16 cellular contexts compared by ENCODE assay signal in genomic region chr15:70935631-70936030, GRCh38.
"Had no signal": no experiment of that assay in that cellular context is flagged by ENCODE, and none has a peak within 500 bp of the region (broad histone marks: within the 10 kb centered on the region; RNA-seq: fewer than 3 reads in every experiment).

No MANE protein-coding gene starts in this region.

- H3K4me3 ChIP-seq: body of pancreas, cardiac muscle cell, ovary, prostate gland, spleen, testis, vagina had no signal

- H3K36me3 ChIP-seq: cardiac muscle cell, neutrophil, ovary, prostate gland, spleen, vagina had no signal

- H3K27me3 ChIP-seq: body of pancreas, cardiac muscle cell, foreskin keratinocyte, ovary, spleen, testis, vagina had no signal

- DNase-seq: activated CD4-positive, alpha-beta T cell treated with anti-CD3 and anti-CD28 coated beads for 1 hour; activated CD4-positive, alpha-beta T cell treated with anti-CD3 and anti-CD28 coated beads, Interleukin-2, amount 50 U/mL, for 1 hour; activated gamma-delta T cell treated with Interleukin-2 at 50 U/mL for 16 hours; activated T-cell treated with anti-CD3 and anti-CD28 coated beads, Interleukin-2, amount 50 U/mL, for 1 hour; body of pancreas; erythroblast; foreskin keratinocyte; ovary; spleen; stimulated activated CD4-positive, alpha-beta T cell treated with anti-CD3 and anti-CD28 coated beads, Interleukin-4, amount 100 ng/mL, for 1 hour; stimulated activated naive CD4-positive, alpha-beta T cell; testis had no signal

- ATAC-seq: body of pancreas, foreskin keratinocyte had no signal

- H3K4me1 ChIP-seq: body of pancreas, prostate gland, spleen, testis, vagina had no signal

- H3K9me3 ChIP-seq: body of pancreas, neutrophil, ovary, prostate gland, spleen, testis, vagina had no signal

- H3K27ac ChIP-seq: body of pancreas, foreskin keratinocyte, neutrophil, ovary, prostate gland, spleen, testis, vagina had no signal
